Comparison of ENCODE assay signal across 6 cellular contexts in genomic region chr10:102403115-102403514, GRCh38.
"Had no signal": no experiment of that assay in that cellular context is flagged by ENCODE, and none has a peak within 500 bp of the region (broad histone marks: within the 10 kb centered on the region; RNA-seq: fewer than 3 reads in every experiment).

No MANE protein-coding gene starts in this region.

- H3K4me3 ChIP-seq: lung, prostate gland, suprapubic skin had no signal

- H3K4me1 ChIP-seq: prostate gland had no signal

- H3K9me3 ChIP-seq: neutrophil, prostate gland, suprapubic skin had no signal

- DNase-seq: cerebellar nuclear complex had no signal

- H3K36me3 ChIP-seq: prostate gland had no signal

- H3K27ac ChIP-seq: neutrophil, prostate gland, suprapubic skin, VCaP had no signal
